7 cellular contexts compared by ENCODE assay signal in the genomic region with DNA sequence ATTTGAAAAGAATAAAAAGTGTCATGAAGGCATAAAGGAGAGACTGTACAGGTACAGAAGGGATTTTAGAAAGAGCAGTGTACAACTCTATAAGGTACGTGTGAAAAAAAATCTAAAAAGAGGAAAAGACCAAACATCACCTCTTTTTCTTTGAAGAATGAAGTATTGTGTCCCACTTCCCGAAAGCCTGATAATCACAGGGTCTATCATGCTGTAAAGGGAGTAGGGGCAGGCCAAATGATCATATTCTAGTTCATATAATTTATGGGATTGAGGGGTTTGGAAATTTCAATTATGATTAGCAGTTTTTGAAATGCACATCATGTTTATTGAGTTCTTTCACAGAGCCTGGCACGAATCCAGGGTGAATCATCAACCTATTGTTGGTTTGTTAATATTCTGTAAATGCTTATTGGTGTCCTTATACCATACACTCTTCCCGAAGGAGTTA. TPM values are rescaled to one million over a fixed set of nuclear protein-coding genes. Genes with fewer than 3 reads are reported as not detected.
DNase-seq lines count a peak whose midpoint lies in the region; ATAC-seq, FAIRE-seq and TF ChIP-seq lines count a peak whose summit lies in the region.

No MANE protein-coding gene starts in this region.

- H3K9me3 ChIP-seq in ES-I3 (ENCODE audit: control insufficient read depth, insufficient read depth, low read length) = no peaks in the 10 kb centered on the region
- H3K9me3 ChIP-seq in MM.1S (replicated peaks; ENCODE audit: insufficient read depth, low read length) = no peaks in the 10 kb centered on the region

- no peak for DNase-seq in MM.1S
- DNase-seq in activated T-helper 1 cell treated with anti-CD3 and anti-CD28 coated beads, Interleukin-12 subunit alpha, Interleukin-12 subunit beta, Interleukin-2, Interleukin-4 antibody, amounts not matched to agents 30 ng/mL and 10 ng/mL and 1 ng/mL, durations not matched to agents 14 hours and 24 hours and 36 hours (ENCODE audit: low spot score) = no peak
- DNase-seq in glomerular endothelial cell (ENCODE audit: extremely low read depth, low read depth, low spot score) = peak; percentile 90
- DNase-seq in HTR-8/SVneo (ENCODE audit: insufficient read length, low spot score) = no peak

- H3K36me3 ChIP-seq in ES-I3 (ENCODE audit: insufficient read depth, low read length) = no peaks in the 10 kb centered on the region
- no peaks in the 10 kb centered on the region for H3K36me3 ChIP-seq in MM.1S (replicated peaks; ENCODE audit: insufficient read depth, low read length)
- no peaks in the 10 kb centered on the region for H3K36me3 ChIP-seq in rectal smooth muscle tissue (ENCODE audit: control insufficient read depth, insufficient read depth, low read length)

- H3K9me2 ChIP-seq in MM.1S (replicated peaks; ENCODE audit: insufficient read depth, low read length) = no peaks in the 10 kb centered on the region

- H3K27me3 ChIP-seq in MM.1S (replicated peaks; ENCODE audit: insufficient read depth, low read length) = no peaks in the 10 kb centered on the region
- no peaks in the 10 kb centered on the region for H3K27me3 ChIP-seq in rectal smooth muscle tissue (ENCODE audit: control insufficient read depth, insufficient read depth, low read length)

- no peaks in the 10 kb centered on the region for H3K36me3 Mint-ChIP-seq in activated T-helper 1 cell treated with anti-CD3 and anti-CD28 coated beads, Interleukin-12 subunit alpha, Interleukin-12 subunit beta, Interleukin-2, Interleukin-4 antibody, amounts not matched to agents 30 ng/mL and 10 ng/mL and 1 ng/mL, durations not matched to agents 14 hours and 24 hours and 36 hours (ENCODE audit: low read depth)

- TF ChIP-seq CTCF in MM.1S (IDR thresholded peaks at IDR 0.05; ENCODE audit: low read length) = no peak

- peak overlapping the region; percentile 69 for H3K4me2 ChIP-seq in MM.1S (ENCODE audit: low read depth, low read length)

- peaks cover 40% of the 10 kb centered on the region for H3K4me1 Mint-ChIP-seq in activated T-helper 1 cell treated with anti-CD3 and anti-CD28 coated beads, Interleukin-12 subunit alpha, Interleukin-12 subunit beta, Interleukin-2, Interleukin-4 antibody, amounts not matched to agents 30 ng/mL and 10 ng/mL and 1 ng/mL, durations not matched to agents 14 hours and 24 hours and 36 hours (ENCODE audit: low read depth)

- H3K79me2 ChIP-seq in MM.1S (ENCODE audit: low read length) = peaks cover 30% of the 10 kb centered on the region

- H3K27ac Mint-ChIP-seq in activated T-helper 1 cell treated with anti-CD3 and anti-CD28 coated beads, Interleukin-12 subunit alpha, Interleukin-12 subunit beta, Interleukin-2, Interleukin-4 antibody, amounts not matched to agents 30 ng/mL and 10 ng/mL and 1 ng/mL, durations not matched to agents 14 hours and 24 hours and 36 hours = peak overlapping the region; percentile 81

- H3K4me3 Mint-ChIP-seq in activated T-helper 1 cell treated with anti-CD3 and anti-CD28 coated beads, Interleukin-12 subunit alpha, Interleukin-12 subunit beta, Interleukin-2, Interleukin-4 antibody, amounts not matched to agents 30 ng/mL and 10 ng/mL and 1 ng/mL, durations not matched to agents 14 hours and 24 hours and 36 hours = peak overlapping the region; percentile 86

- H3K9me3 Mint-ChIP-seq in activated T-helper 1 cell treated with anti-CD3 and anti-CD28 coated beads, Interleukin-12 subunit alpha, Interleukin-12 subunit beta, Interleukin-2, Interleukin-4 antibody, amounts not matched to agents 30 ng/mL and 10 ng/mL and 1 ng/mL, durations not matched to agents 14 hours and 24 hours and 36 hours = no peaks in the 10 kb centered on the region

- H3K4me3 ChIP-seq in MM.1S (ENCODE audit: low read length) = peak overlapping the region; percentile 77
- H3K4me3 ChIP-seq in rectal smooth muscle tissue (ENCODE audit: low read length) = peak overlapping the region; percentile 69

- no peak for FAIRE-seq in HTR-8/SVneo (lab: Jason Lieb, UNC)

- H3K9ac ChIP-seq in ES-I3 (ENCODE audit: low read depth, low read length) = peak overlapping the region; percentile 94
- H3K9ac ChIP-seq in MM.1S (ENCODE audit: low read length) = peak overlapping the region; percentile 64
- peak overlapping the region; percentile 53 for H3K9ac ChIP-seq in rectal smooth muscle tissue (ENCODE audit: low read length)

- H3K27me3 Mint-ChIP-seq in activated T-helper 1 cell treated with anti-CD3 and anti-CD28 coated beads, Interleukin-12 subunit alpha, Interleukin-12 subunit beta, Interleukin-2, Interleukin-4 antibody, amounts not matched to agents 30 ng/mL and 10 ng/mL and 1 ng/mL, durations not matched to agents 14 hours and 24 hours and 36 hours (ENCODE audit: insufficient read depth) = peaks cover 14% of the 10 kb centered on the region

- H4K20me1 ChIP-seq in MM.1S (ENCODE audit: insufficient read depth, low read length) = no peaks in the 10 kb centered on the region

- peak overlapping the region; percentile 82 for H2AFZ ChIP-seq in MM.1S (ENCODE audit: low read length)

- H3K4me1 ChIP-seq in ES-I3 (ENCODE audit: insufficient read depth, low read length) (peaks cover 33% of the 10 kb centered on the region), MM.1S (ENCODE audit: low read length) (peaks cover 23% of the 10 kb centered on the region), rectal smooth muscle tissue (ENCODE audit: control insufficient read depth, insufficient read depth, low read length) (peaks cover 21% of the 10 kb centered on the region)

- peaks cover 21% of the 10 kb centered on the region for H3F3A ChIP-seq in MM.1S (ENCODE audit: insufficient read depth, low read length)

- intact Hi-C loops in activated T-helper 1 cell treated with anti-CD3 and anti-CD28 coated beads, Interleukin-12 subunit alpha, Interleukin-12 subunit beta, Interleukin-2, Interleukin-4 antibody, amounts not matched to agents 30 ng/mL and 10 ng/mL and 1 ng/mL, durations not matched to agents 14 hours and 24 hours and 36 hours (cut with micrococcal nuclease) = loop anchor here (5.0 kb wide), 2 partner anchors 59 to 856 kb away; partner anchors contain the start of genes ENO1 and PARK7

- no peak for ATAC-seq in GM21717 (IDR thresholded peaks at IDR 0.05; ENCODE audit: unreplicated experiment)

- peak overlapping the region; percentile 81; the same call in 1 of the 2 replicates for H3K27ac ChIP-seq in MM.1S (ENCODE audit: low read length)
- H3K27ac ChIP-seq in rectal smooth muscle tissue (ENCODE audit: low read depth, low read length) = peak overlapping the region; percentile 94

RNA-seq across cellular contexts. Expression of gene RERE, which starts 0.9 kb away (rescaled TPM):
- 82.0 and 90.9 TPM in 2 replicates for total RNA-seq in activated T-helper 1 cell treated with anti-CD3 and anti-CD28 coated beads, Interleukin-12 subunit alpha, Interleukin-12 subunit beta, Interleukin-2, Interleukin-4 antibody, amounts not matched to agents 30 ng/mL and 10 ng/mL and 1 ng/mL, durations not matched to agents 14 hours and 24 hours and 36 hours
- 36.2 and 141 TPM in 2 replicates for total RNA-seq in glomerular endothelial cell
